Comparison of ENCODE assay signal across 16 cellular contexts in genomic region chr6:166058064-166058739, GRCh38.
DNase-seq lines count a peak whose midpoint lies in the region; ATAC-seq and TF ChIP-seq lines count a peak whose summit lies in the region.
"Had no signal": no experiment of that assay in that cellular context is flagged by ENCODE, and none has a peak within 500 bp of the region (broad histone marks: within the 10 kb centered on the region; RNA-seq: fewer than 3 reads in every experiment).

No MANE protein-coding gene starts in this region.

- H3K27me3 Mint-ChIP-seq in nephron progenitor cell (ENCODE audit: low read depth, poor library complexity) = peaks cover 15% of the 10 kb centered on the region
- peaks cover 4 to 9% of the 10 kb centered on the region in 2 donors for H3K27me3 Mint-ChIP-seq in CD4-positive, alpha-beta memory T cell

- H3K4me3 Mint-ChIP-seq in nephron progenitor cell = peak overlapping the region; percentile 16
- H3K4me3 Mint-ChIP-seq in CD4-positive, alpha-beta memory T cell = no peak overlapping the region
- H3K4me3 Mint-ChIP-seq: activated T-helper 1 cell treated with anti-CD3 and anti-CD28 coated beads, Interleukin-12 subunit alpha, Interleukin-12 subunit beta, Interleukin-2, Interleukin-4 antibody, amounts not matched to agents 30 ng/mL and 10 ng/mL and 1 ng/mL, durations not matched to agents 14 hours and 24 hours and 36 hours had no signal

- CTCF ChIA-PET in CD4-positive, alpha-beta memory T cell (lab: Charles Lee; ENCODE audit: partially characterized antibody) = no interaction called here

- peaks cover 4% of the 10 kb centered on the region for H3K36me3 Mint-ChIP-seq in nephron progenitor cell (ENCODE audit: low read depth)
- peaks cover 0 to 3% of the 10 kb centered on the region in 2 donors for H3K36me3 Mint-ChIP-seq in CD4-positive, alpha-beta memory T cell

- no peak overlapping the region for H3K27ac ChIP-seq in SJCRH30
- no peak overlapping the region for H3K27ac ChIP-seq in CD4-positive, alpha-beta memory T cell (ENCODE audit: low read depth, low read length)
- H3K27ac ChIP-seq: A549, breast epithelium had no signal

- no peaks in the 10 kb centered on the region for H3K4me1 ChIP-seq in SJCRH30
- H3K4me1 ChIP-seq in CD4-positive, alpha-beta memory T cell (ENCODE audit: insufficient read depth, low read length) = no peaks in the 10 kb centered on the region
- H3K4me1 ChIP-seq: A549, breast epithelium had no signal

- H3K4me1 Mint-ChIP-seq in nephron progenitor cell = peaks cover 16% of the 10 kb centered on the region
- no peaks in the 10 kb centered on the region for H3K4me1 Mint-ChIP-seq in CD4-positive, alpha-beta memory T cell

- no peak overlapping the region for H3K4me3 ChIP-seq in fibroblast of the aortic adventitia (ENCODE audit: low read depth, low read length)
- no peak overlapping the region for H3K4me3 ChIP-seq in SJCRH30
- no peak overlapping the region for H3K4me3 ChIP-seq in CD4-positive, alpha-beta memory T cell (ENCODE audit: low read length in 2 of 2)
- H3K4me3 ChIP-seq: A549, breast epithelium, GM12878 had no signal

- no peak overlapping the region for H3K27ac Mint-ChIP-seq in nephron progenitor cell
- no peak overlapping the region for H3K27ac Mint-ChIP-seq in CD4-positive, alpha-beta memory T cell
- H3K27ac Mint-ChIP-seq: activated T-helper 1 cell treated with anti-CD3 and anti-CD28 coated beads, Interleukin-12 subunit alpha, Interleukin-12 subunit beta, Interleukin-2, Interleukin-4 antibody, amounts not matched to agents 30 ng/mL and 10 ng/mL and 1 ng/mL, durations not matched to agents 14 hours and 24 hours and 36 hours had no signal

- H3K9me3 Mint-ChIP-seq in nephron progenitor cell = peaks cover 42% of the 10 kb centered on the region
- peaks cover 5 to 32% (median 25%) of the 10 kb centered on the region in 8 donors for H3K9me3 Mint-ChIP-seq in CD4-positive, alpha-beta memory T cell

- peak; percentile 91 for ATAC-seq in Right ventricle myocardium inferior
- ATAC-seq: A549, GM12878 had no signal

- intact Hi-C loops in Right ventricle myocardium inferior (cut with DNase I) = no loop called here
- intact Hi-C loops in cardiac septum (cut with DNase I) = no loop called here
- intact Hi-C loops in CD4-positive, alpha-beta memory T cell (cut with micrococcal nuclease) = no loop called here

- no peaks in the 10 kb centered on the region for H3K36me3 ChIP-seq in SJCRH30
- H3K36me3 ChIP-seq in CD4-positive, alpha-beta memory T cell (ENCODE audit: insufficient read depth, low read length) = no peaks in the 10 kb centered on the region
- H3K36me3 ChIP-seq: breast epithelium had no signal

- no peaks in the 10 kb centered on the region; the same call in 1 of the 2 replicates for H3K9me3 ChIP-seq in SJCRH30 (replicated peaks)
- no peaks in the 10 kb centered on the region for H3K9me3 ChIP-seq in CD4-positive, alpha-beta memory T cell (ENCODE audit: control insufficient read depth in 1 of 2, low read length in 2 of 2)

- POLR2A ChIA-PET in CD4-positive, alpha-beta memory T cell (lab: Charles Lee; ENCODE audit: partially characterized antibody) = no interaction called here

- DNase-seq in Right ventricle myocardium inferior (ENCODE audit: missing footprints) (no peak), cardiac septum (ENCODE audit: low spot score) (no peak), fibroblast of the aortic adventitia (ENCODE audit: low read depth) (peak; percentile 82), nephron progenitor cell (no peak), SJCRH30 (no peak), medulla oblongata (ENCODE audit: extremely low spot score) (no peak), COLO668 (lab: John Stamatoyannopoulos, UW; ENCODE audit: unreplicated experiment) (no peak)
- no peak for DNase-seq in CD4-positive, alpha-beta memory T cell
- DNase-seq: activated CD4-positive, alpha-beta T cell treated with anti-CD3 and anti-CD28 coated beads for 48 hours; DMS53; NCI-H2081 treated with DMSO at 0.1 percent for 48 hours; T-helper 1 cell had no signal

- TF ChIP-seq CTCF in fibroblast of the aortic adventitia (IDR thresholded peaks at IDR 0.05; ENCODE audit: insufficient read depth, low read length) = peak; percentile 7
- TF ChIP-seq CTCF in nephron progenitor cell (IDR thresholded peaks at IDR 0.05) = no peak

- H3K27me3 ChIP-seq in SJCRH30 = no peaks in the 10 kb centered on the region
- H3K27me3 ChIP-seq in CD4-positive, alpha-beta memory T cell (ENCODE audit: insufficient read depth, low read length) = no peaks in the 10 kb centered on the region
- H3K27me3 ChIP-seq: breast epithelium had no signal
